10 cellular contexts compared by ENCODE assay signal in genomic region chr2:85851253-85851955, GRCh38. TPM values are rescaled to one million over a fixed set of nuclear protein-coding genes. Genes with fewer than 3 reads are reported as not detected.
DNase-seq lines count a peak whose midpoint lies in the region; ATAC-seq, FAIRE-seq and TF ChIP-seq lines count a peak whose summit lies in the region.
"Had no signal": no experiment of that assay in that cellular context is flagged by ENCODE, and none has a peak within 500 bp of the region (broad histone marks: within the 10 kb centered on the region; RNA-seq: fewer than 3 reads in every experiment).

No MANE protein-coding gene starts in this region.

- H3K9me1 ChIP-seq in keratinocyte (ENCODE audit: control insufficient read depth, extremely low read depth, insufficient read depth, low read length), result no peaks in the 10 kb centered on the region

- dilution Hi-C loops in keratinocyte (cut with MboI; ENCODE audit: extremely low pct_ligation_motif_present, low sequenced_read_pairs), result no loop called here

- no peaks in the 10 kb centered on the region for H3K79me2 ChIP-seq in keratinocyte (ENCODE audit: control insufficient read depth, insufficient read depth, low read length)

- no peak for TF ChIP-seq EP300 in transverse colon (IDR thresholded peaks at IDR 0.05; ENCODE audit: low read depth)

- peaks cover 10 to 12% of the 10 kb centered on the region in 2 donors for H3K9me3 Mint-ChIP-seq in activated naive CD4-positive, alpha-beta T cell treated with anti-CD3 and anti-CD28 coated beads, Interleukin-2, amount 50 U/mL, for 72 hours

- in situ Hi-C loops in transverse colon (cut with MboI; ENCODE audit: low pct_ligation_motif_present in 1 of 4, low pct_unique_long_range_greater_than_20kb in 1 of 4, low sequenced_read_pairs in 3 of 4), result no loop called here

- DNase-seq in activated CD8-positive, alpha-beta memory T cell treated with anti-CD3 and anti-CD28 coated beads for 24 hours, result peak; percentile 75
- DNase-seq in activated CD8-positive, alpha-beta memory T cell treated with anti-CD3 and anti-CD28 coated beads, Interleukin-2, amount 50 U/mL, for 48 hours, result no peak
- DNase-seq in activated naive CD4-positive, alpha-beta T cell treated with anti-CD3 and anti-CD28 coated beads, Interleukin-2, amount 50 U/mL, for 72 hours (ENCODE audit: low spot score in 2 of 2), result no peak
- DNase-seq in keratinocyte (ENCODE audit: low read depth, low spot score) (no peak), transverse colon (peak; percentile 35), erythroblast (lab: John Stamatoyannopoulos, UW) (no peak), NCI-H128 (lab: John Stamatoyannopoulos, UW; ENCODE audit: unreplicated experiment) (no peak)
- DNase-seq: ACHN had no signal

- H3K4me3 ChIP-seq in keratinocyte (ENCODE audit: control insufficient read depth in 2 of 3, extremely low read depth in 1 of 3, insufficient read depth in 2 of 3, low read depth in 1 of 3, low read length in 3 of 3) (no peak overlapping the region), transverse colon (no peak overlapping the region)
- H3K4me3 ChIP-seq: tibial nerve had no signal

- TF ChIP-seq CTCF in keratinocyte (optimal IDR thresholded peaks at IDR 0.05 in 1 of 3, IDR thresholded peaks at IDR 0.05 in 1 of 3, conservative IDR thresholded peaks at IDR 0.05 in 1 of 3; ENCODE audit: extremely low read depth in 1 of 3, insufficient read depth in 2 of 3, low read length in 3 of 3) (no peak), transverse colon (IDR thresholded peaks at IDR 0.05) (no peak)

- FAIRE-seq in keratinocyte (lab: Jason Lieb, UNC), result peak; percentile 60

- H3K9ac ChIP-seq in keratinocyte (ENCODE audit: control insufficient read depth, extremely low read depth, insufficient read depth, low read length), result no peak overlapping the region

- H3K4me1 ChIP-seq in keratinocyte (ENCODE audit: control insufficient read depth, extremely low read depth, insufficient read depth, low read length), result peaks cover 8% of the 10 kb centered on the region
- H3K4me1 ChIP-seq in transverse colon, result peaks cover 4 to 23% (median 8%) of the 10 kb centered on the region in 4 donors

- H3K36me3 Mint-ChIP-seq in activated naive CD4-positive, alpha-beta T cell treated with anti-CD3 and anti-CD28 coated beads, Interleukin-2, amount 50 U/mL, for 72 hours, result peaks cover 15 to 18% of the 10 kb centered on the region in 2 donors

- TF ChIP-seq POLR2A in transverse colon (IDR thresholded peaks at IDR 0.05), result no peak
- no peak for TF ChIP-seq POLR2A in erythroblast (IDR thresholded peaks at IDR 0.05; ENCODE audit: low read length)

- intact Hi-C loops in transverse colon (cut with DNase I; ENCODE audit: low total_unique reads), result no loop called here

- no peak overlapping the region for H2AFZ ChIP-seq in keratinocyte (ENCODE audit: control insufficient read depth, low read length)

- H3K27ac ChIP-seq in keratinocyte (ENCODE audit: control insufficient read depth, insufficient read depth, low read length) (no peak overlapping the region), transverse colon (peak overlapping the region; percentile 63 to 74 (median 68))

- no peaks in the 10 kb centered on the region for H3K9me3 ChIP-seq in keratinocyte (ENCODE audit: control insufficient read depth, low read depth, low read length)
- no peaks in the 10 kb centered on the region for H3K9me3 ChIP-seq in transverse colon
- H3K9me3 ChIP-seq: tibial nerve had no signal

- no peaks in the 10 kb centered on the region for H3K27me3 ChIP-seq in keratinocyte (ENCODE audit: control insufficient read depth, extremely low read depth, insufficient read depth, low read length)
- no peaks in the 10 kb centered on the region for H3K27me3 ChIP-seq in transverse colon
- H3K27me3 ChIP-seq: tibial nerve had no signal

- H3K4me2 ChIP-seq in keratinocyte (ENCODE audit: control insufficient read depth, extremely low read depth, insufficient read depth, low read depth, low read length), result peak overlapping the region; percentile 29

- H3K36me3 ChIP-seq in keratinocyte (ENCODE audit: control insufficient read depth in 2 of 2, extremely low read depth in 1 of 2, insufficient read depth in 2 of 2, low read length in 2 of 2) (peaks cover 9 to 14% of the 10 kb centered on the region in 2 experiments), transverse colon (no peaks in the 10 kb centered on the region)

- H3K27ac Mint-ChIP-seq in activated naive CD4-positive, alpha-beta T cell treated with anti-CD3 and anti-CD28 coated beads, Interleukin-2, amount 50 U/mL, for 72 hours, result peak overlapping the region; percentile 70 to 95

- peak in 1 of 2 donors; percentile 27 for ATAC-seq in activated naive CD4-positive, alpha-beta T cell treated with anti-CD3 and anti-CD28 coated beads, Interleukin-2, amount 50 U/mL, for 72 hours
- no peak for ATAC-seq in HG02938 (IDR thresholded peaks at IDR 0.05; ENCODE audit: unreplicated experiment)

- WGBS in transverse colon (ENCODE audit: low coverage in 1 of 2), 2 donors, result 67 to 83% methylated on average over 5 to 11 of the region's 11 CpGs

- H4K20me1 ChIP-seq in keratinocyte (ENCODE audit: control insufficient read depth, extremely low read depth, insufficient read depth, low read length), result no peaks in the 10 kb centered on the region

RNA-seq across cellular contexts. Expression of gene ST3GAL5, which starts 37.4 kb away (rescaled TPM):
- 1 to 10 TPM; 8.9 TPM for total RNA-seq in activated naive CD4-positive, alpha-beta T cell treated with anti-CD3 and anti-CD28 coated beads, Interleukin-2, amount 50 U/mL, for 72 hours
- 29.7 to 43.5 TPM (median 39.7 TPM) in 3 replicates for polyA plus RNA-seq in keratinocyte
- 7.1 TPM for polyA plus RNA-seq in keratinocyte (2011; ENCODE audit: low read depth)
- 30.7 and 44.2 TPM in 2 replicates for polyA plus RNA-seq in keratinocyte (2011; cell fraction: cytosol; rRNA removed)
- polyA plus RNA-seq in keratinocyte (2011; cell fraction: nucleus; rRNA removed), result 49.3 and 50.8 TPM in 2 replicates
- polyA plus RNA-seq in keratinocyte (2012; ENCODE audit: low replicate concordance), result 7.0 and 24.6 TPM in 2 replicates
- 16.0 to 43.2 TPM (median 26.8 TPM) in 3 replicates for polyA minus RNA-seq in keratinocyte
- 18.2 TPM for polyA minus RNA-seq in keratinocyte (2011; cell fraction: cytosol; rRNA and poly(A)+ RNA removed)
- 19.0 and 37.9 TPM in 2 replicates for polyA minus RNA-seq in keratinocyte (2011; cell fraction: nucleus; rRNA and poly(A)+ RNA removed)
- total RNA-seq in transverse colon, result 10 to 100 TPM in 2 of 4 donors, 1 to 10 TPM in 2; 3.0 to 20.2 (median 13.6) TPM

Comparison
In these comparisons a context has a peak if more than half of its experiments do, and no peak if none do; other contexts are left out.
1. DNase-seq: peak in activated CD8-positive, alpha-beta memory T cell treated with anti-CD3 and anti-CD28 coated beads for 24 hours (single experiment) and transverse colon (single experiment); none in activated CD8-positive, alpha-beta memory T cell treated with anti-CD3 and anti-CD28 coated beads, Interleukin-2, amount 50 U/mL, for 48 hours (single experiment), activated naive CD4-positive, alpha-beta T cell treated with anti-CD3 and anti-CD28 coated beads, Interleukin-2, amount 50 U/mL, for 72 hours (0 of 2), keratinocyte (single experiment), erythroblast (0 of 2) and NCI-H128 (single experiment).